ENCODE assay signal across 1 cellular context in genomic region chr19:2602391-2603181, GRCh38.
TF ChIP-seq lines count a peak whose summit lies in the region.

No MANE protein-coding gene starts in this region.

TF ChIP-seq in HepG2, 621 proteins besides CTCF, POLR2A, EP300 and RAD21 (continued from another document):
- TF ChIP-seq POLR2AphosphoS5 (IDR thresholded peaks at IDR 0.05; ENCODE audit: low read depth, low read length) (no peak), ZNF333 (CRISPR knock-in tag; IDR thresholded peaks at IDR 0.05; ENCODE audit: borderline replicate concordance) (no peak), ZBTB38 (CRISPR knock-in tag; IDR thresholded peaks at IDR 0.05) (peak; percentile 38; the same call in 1 of the 2 replicates), TEF (CRISPR knock-in tag; IDR thresholded peaks at IDR 0.05) (no peak), ZNF598 (CRISPR knock-in tag; IDR thresholded peaks at IDR 0.05; ENCODE audit: borderline replicate concordance) (no peak), MAX (IDR thresholded peaks at IDR 0.05) (peak; percentile 31; the same call in 1 of the 2 replicates), ZBTB33 (CRISPR knock-in tag; IDR thresholded peaks at IDR 0.05) (peak; percentile 33; the same call in 1 of the 2 replicates), ZBTB10 (CRISPR knock-in tag; IDR thresholded peaks at IDR 0.05; ENCODE audit: borderline replicate concordance) (no peak)
